Comparison of ENCODE assay signal across 8 cellular contexts in the genomic region with DNA sequence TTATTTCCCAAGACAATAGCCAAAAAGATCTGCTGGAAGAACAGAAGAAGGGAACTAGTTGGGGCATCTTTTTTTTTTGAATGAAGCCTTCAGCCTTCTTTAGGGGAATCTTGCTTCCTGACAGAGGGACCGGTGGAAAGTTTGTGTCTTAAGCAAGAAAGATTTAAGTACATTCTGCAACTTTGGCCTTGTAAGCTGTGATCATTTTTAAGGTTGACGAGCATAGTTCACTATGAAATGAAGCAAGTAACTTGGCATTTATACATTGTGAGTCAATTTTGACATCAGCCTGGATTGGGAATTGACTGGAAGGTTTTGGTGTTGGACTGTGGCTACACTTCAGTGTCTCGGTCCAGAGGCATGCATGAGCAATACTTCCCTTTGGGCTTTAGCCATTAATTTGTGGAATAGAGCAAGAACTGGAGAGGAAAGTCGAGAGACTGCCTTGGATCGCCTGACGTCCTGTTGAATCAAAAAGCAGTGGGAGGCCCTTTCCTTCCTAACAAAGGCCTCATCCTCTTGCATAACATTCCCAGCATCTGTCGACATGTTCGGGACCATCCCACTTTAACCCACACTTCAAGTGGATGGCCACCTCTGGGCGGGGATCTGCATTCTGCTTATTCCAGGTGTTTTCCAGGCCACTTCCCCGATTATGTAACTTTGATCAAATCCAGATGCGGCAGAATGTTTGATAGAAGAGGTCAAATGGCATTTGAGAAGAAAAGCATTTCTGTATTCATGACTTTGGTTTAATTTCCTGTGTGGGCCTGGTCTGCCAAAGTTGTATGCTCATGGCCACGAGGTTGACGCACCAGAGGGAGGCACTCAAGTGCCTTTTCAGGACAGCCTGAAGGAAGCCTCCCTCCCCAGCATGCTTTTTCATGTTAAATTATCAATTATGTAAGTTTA. TPM values are rescaled to one million over a fixed set of nuclear protein-coding genes. Genes with fewer than 3 reads are reported as not detected.
DNase-seq lines count a peak whose midpoint lies in the region; ATAC-seq, FAIRE-seq and TF ChIP-seq lines count a peak whose summit lies in the region.

No MANE protein-coding gene starts in this region.

- TF ChIP-seq POLR2A in GM18505 (IDR thresholded peaks at IDR 0.05; ENCODE audit: borderline replicate concordance, extremely low read depth, insufficient read depth, insufficient read length): no peak

- H3K4me1 ChIP-seq in subcutaneous abdominal adipose tissue (ENCODE audit: control insufficient read depth in 5 of 5, insufficient read depth in 5 of 5, low read length in 5 of 5): peaks cover 16 to 64% (median 52%) of the 10 kb centered on the region in 5 donors

- peak; percentile 94 for FAIRE-seq in bronchial epithelial cell (lab: Jason Lieb, UNC)

- peak; percentile 15 for TF ChIP-seq CTCF in bronchial epithelial cell (IDR thresholded peaks at IDR 0.05; ENCODE audit: insufficient read depth, low read length, severe bottlenecking)

- DNase-seq in HT1080 (ENCODE audit: low read depth) (peak; percentile 98), bronchial epithelial cell (ENCODE audit: low read depth) (peak; percentile 99), islet precursor cell (peak; percentile 62), putamen (ENCODE audit: low spot score) (no peak), NCI-H2196 treated with DMSO at 0.1 percent for 48 hours (lab: John Stamatoyannopoulos, UW; ENCODE audit: unreplicated experiment) (no peak)
- no peak for DNase-seq in stimulated activated CD4-positive, alpha-beta T cell treated with anti-CD3 and anti-CD28 coated beads, Interleukin-4, amount 100 ng/mL, for 4 hours

- H3K4me3 ChIP-seq in bronchial epithelial cell (ENCODE audit: low read depth, low read length) (no peak overlapping the region), subcutaneous abdominal adipose tissue (ENCODE audit: low read depth in 1 of 5, low read length in 5 of 5) (no peak overlapping the region)

- no peaks in the 10 kb centered on the region for H3K27me3 ChIP-seq in bronchial epithelial cell (ENCODE audit: control insufficient read depth, insufficient read depth, low read length)
- H3K27me3 ChIP-seq in subcutaneous abdominal adipose tissue (ENCODE audit: control insufficient read depth in 5 of 5, insufficient read depth in 4 of 5, low read length in 5 of 5): no peaks in the 10 kb centered on the region

- H3K9me3 ChIP-seq in subcutaneous abdominal adipose tissue (ENCODE audit: control insufficient read depth in 5 of 5, low read length in 5 of 5): no peaks in the 10 kb centered on the region

- peak overlapping the region; percentile 55 to 94 (median 77) for H3K9ac ChIP-seq in subcutaneous abdominal adipose tissue (ENCODE audit: low read length in 5 of 5)

- H3K27ac ChIP-seq in subcutaneous abdominal adipose tissue (ENCODE audit: low read depth, low read length): peak overlapping the region; percentile 100

- H3K36me3 ChIP-seq in bronchial epithelial cell (ENCODE audit: control insufficient read depth, insufficient read depth, low read length) (no peaks in the 10 kb centered on the region), subcutaneous abdominal adipose tissue (ENCODE audit: control insufficient read depth in 5 of 5, insufficient read depth in 5 of 5, low read length in 5 of 5) (no peaks in the 10 kb centered on the region)

- ATAC-seq in GM18505 (IDR thresholded peaks at IDR 0.05; ENCODE audit: unreplicated experiment): no peak

RNA-seq across cellular contexts. Expression of gene ABL1, which starts 12.5 kb away (rescaled TPM):
- 35.7 and 41.5 TPM in 2 replicates for total RNA-seq in HT1080 (2014; rRNA removed; shearing (Covaris generic))
- polyA plus RNA-seq in HT1080 (2015; cell fraction: cytosol; rRNA removed): 59.4 and 67.7 TPM in 2 replicates
- polyA plus RNA-seq in HT1080 (2015; cell fraction: nucleus; rRNA removed): 109 and 120 TPM in 2 replicates
- 17.6 and 20.1 TPM in 2 replicates for total RNA-seq in bronchial epithelial cell

RNA-seq across cellular contexts. Expression of gene QRFP, which starts 49.0 kb away (rescaled TPM):
- total RNA-seq in HT1080 (2014; rRNA removed; shearing (Covaris generic)): not detected in 2 replicates
- not detected in 2 replicates for polyA plus RNA-seq in HT1080 (2015; cell fraction: cytosol; rRNA removed)
- polyA plus RNA-seq in HT1080 (2015; cell fraction: nucleus; rRNA removed): not detected in 2 replicates
- total RNA-seq in bronchial epithelial cell: not detected in 2 replicates

Comparison
In these comparisons a context has a peak if more than half of its experiments do, and no peak if none do; other contexts are left out.
1. DNase-seq: peak in HT1080 (single experiment), bronchial epithelial cell (single experiment) and islet precursor cell (single experiment); none in stimulated activated CD4-positive, alpha-beta T cell treated with anti-CD3 and anti-CD28 coated beads, Interleukin-4, amount 100 ng/mL, for 4 hours (0 of 2), putamen (single experiment) and NCI-H2196 treated with DMSO at 0.1 percent for 48 hours (single experiment).